1 cellular context compared by ENCODE assay signal in genomic region chr1:204691328-204691730, GRCh38.
TF ChIP-seq lines count a peak whose summit lies in the region.
"Not testable (repeated sequence)": the region's sequence is repeated elsewhere in the genome, so short reads cannot be mapped to it uniquely, and the experiment has no call there.

No MANE protein-coding gene starts in this region.

TF ChIP-seq in K562, 482 proteins besides CTCF, POLR2A, EP300 and RAD21 (continued from another document):
- TF ChIP-seq NFE2 (IDR thresholded peaks at IDR 0.05; ENCODE audit: low read depth): peak; percentile 97
- peak; percentile 64 to 74; a peak in 3 of 4 replicates for TF ChIP-seq MNT (conservative IDR thresholded peaks at IDR 0.05)
- TF ChIP-seq NCOR1 (IDR thresholded peaks at IDR 0.05): peak; percentile 44; the same call in 1 of the 2 replicates
- TF ChIP-seq BRD9 (IDR thresholded peaks at IDR 0.05; ENCODE audit: low read depth, partially characterized antibody): peak; percentile 57
- TF ChIP-seq SMARCC2 (IDR thresholded peaks at IDR 0.05; ENCODE audit: low read depth): peak; percentile 51; the same call in 1 of the 2 replicates
- peak; percentile 66; the same call in 1 of the 2 replicates for TF ChIP-seq ADNP (tag; IDR thresholded peaks at IDR 0.05)
- TF ChIP-seq, protein P1, sequence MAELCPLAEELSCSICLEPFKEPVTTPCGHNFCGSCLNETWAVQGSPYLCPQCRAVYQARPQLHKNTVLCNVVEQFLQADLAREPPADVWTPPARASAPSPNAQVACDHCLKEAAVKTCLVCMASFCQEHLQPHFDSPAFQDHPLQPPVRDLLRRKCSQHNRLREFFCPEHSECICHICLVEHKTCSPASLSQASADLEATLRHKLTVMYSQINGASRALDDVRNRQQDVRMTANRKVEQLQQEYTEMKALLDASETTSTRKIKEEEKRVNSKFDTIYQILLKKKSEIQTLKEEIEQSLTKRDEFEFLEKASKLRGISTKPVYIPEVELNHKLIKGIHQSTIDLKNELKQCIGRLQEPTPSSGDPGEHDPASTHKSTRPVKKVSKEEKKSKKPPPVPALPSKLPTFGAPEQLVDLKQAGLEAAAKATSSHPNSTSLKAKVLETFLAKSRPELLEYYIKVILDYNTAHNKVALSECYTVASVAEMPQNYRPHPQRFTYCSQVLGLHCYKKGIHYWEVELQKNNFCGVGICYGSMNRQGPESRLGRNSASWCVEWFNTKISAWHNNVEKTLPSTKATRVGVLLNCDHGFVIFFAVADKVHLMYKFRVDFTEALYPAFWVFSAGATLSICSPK (IDR thresholded peaks at IDR 0.05; ENCODE audit: borderline replicate concordance): 0 out of 2 replicates have a peak, but pooled peaks have one; percentile 33
- 0 out of 6 replicates have a peak, but pooled peaks of 1 of the 3 experiments have one; percentile 28 for TF ChIP-seq ZBTB11 (CRISPR knock-in tag; IDR thresholded peaks at IDR 0.05)
- TF ChIP-seq ZNF592 (IDR thresholded peaks at IDR 0.05): peak; percentile 94
- TF ChIP-seq CBX3 (IDR thresholded peaks at IDR 0.05; ENCODE audit: borderline replicate concordance in 1 of 2, low read length in 2 of 2): 0 out of 3 replicates have a peak, but pooled peaks of 1 of the 2 experiments have one; percentile 12
- TF ChIP-seq TFAP4 (CRISPR knock-in tag; IDR thresholded peaks at IDR 0.05; ENCODE audit: borderline replicate concordance): 0 out of 2 replicates have a peak, but pooled peaks have one; percentile 37
- peak in 1 of 2 experiments; percentile 71; a peak in 2 of 4 replicates for TF ChIP-seq ZNF318 (IDR thresholded peaks at IDR 0.05; ENCODE audit: borderline replicate concordance in 1 of 2, low read depth in 1 of 2)
- peak; percentile 37; the same call in 1 of the 2 replicates for TF ChIP-seq CBFA2T3 (IDR thresholded peaks at IDR 0.05)
- TF ChIP-seq CXXC5 (CRISPR knock-in tag; IDR thresholded peaks at IDR 0.05): peak; percentile 43; the same call in 1 of the 2 replicates
- not testable (repeated sequence) for TF ChIP-seq NR4A1, ATF1 (CRISPR knock-in tag; IDR thresholded peaks at IDR 0.05)
- TF ChIP-seq NR4A1 (tag; IDR thresholded peaks at IDR 0.05): 0 out of 2 replicates have a peak, but pooled peaks have one; percentile 56
- TF ChIP-seq FOSL1 (tag; conservative IDR thresholded peaks at IDR 0.05): peak; percentile 73
- TF ChIP-seq TRIM24 (IDR thresholded peaks at IDR 0.05): peak in 1 of 2 experiments; percentile 53; a peak in 2 of 4 replicates
- TF ChIP-seq FOXJ2 (tag; IDR thresholded peaks at IDR 0.05): peak; percentile 85; the same call in 1 of the 2 replicates
- TF ChIP-seq HLTF (IDR thresholded peaks at IDR 0.05): peak; percentile 75; the same call in 1 of the 2 replicates
- peak; percentile 88 for TF ChIP-seq MAFK (IDR thresholded peaks at IDR 0.05; ENCODE audit: low read length)
- TF ChIP-seq ATF1 (tag; IDR thresholded peaks at IDR 0.05): peak; percentile 55; the same call in 1 of the 2 replicates
- TF ChIP-seq LEF1 (IDR thresholded peaks at IDR 0.05): peak; percentile 50; the same call in 1 of the 2 replicates
- 0 out of 2 replicates have a peak, but pooled peaks have one; percentile 33 for TF ChIP-seq ZNF589 (CRISPR knock-in tag; IDR thresholded peaks at IDR 0.05; ENCODE audit: low read depth)
- peak; percentile 25 for TF ChIP-seq DACH1 (IDR thresholded peaks at IDR 0.05; ENCODE audit: partially characterized antibody)
- peak; percentile 96 for TF ChIP-seq NFE2L1 (tag; IDR thresholded peaks at IDR 0.05; ENCODE audit: borderline replicate concordance, low read depth)
- 0 out of 2 replicates have a peak, but pooled peaks have one; percentile 51 for TF ChIP-seq ZNF197 (CRISPR knock-in tag; IDR thresholded peaks at IDR 0.05; ENCODE audit: low read depth)
TF ChIP-seq in K562: peak in this region for 67; not testable (repeated sequence) for 415.
